14 cellular contexts compared by ENCODE assay signal in the genomic region with DNA sequence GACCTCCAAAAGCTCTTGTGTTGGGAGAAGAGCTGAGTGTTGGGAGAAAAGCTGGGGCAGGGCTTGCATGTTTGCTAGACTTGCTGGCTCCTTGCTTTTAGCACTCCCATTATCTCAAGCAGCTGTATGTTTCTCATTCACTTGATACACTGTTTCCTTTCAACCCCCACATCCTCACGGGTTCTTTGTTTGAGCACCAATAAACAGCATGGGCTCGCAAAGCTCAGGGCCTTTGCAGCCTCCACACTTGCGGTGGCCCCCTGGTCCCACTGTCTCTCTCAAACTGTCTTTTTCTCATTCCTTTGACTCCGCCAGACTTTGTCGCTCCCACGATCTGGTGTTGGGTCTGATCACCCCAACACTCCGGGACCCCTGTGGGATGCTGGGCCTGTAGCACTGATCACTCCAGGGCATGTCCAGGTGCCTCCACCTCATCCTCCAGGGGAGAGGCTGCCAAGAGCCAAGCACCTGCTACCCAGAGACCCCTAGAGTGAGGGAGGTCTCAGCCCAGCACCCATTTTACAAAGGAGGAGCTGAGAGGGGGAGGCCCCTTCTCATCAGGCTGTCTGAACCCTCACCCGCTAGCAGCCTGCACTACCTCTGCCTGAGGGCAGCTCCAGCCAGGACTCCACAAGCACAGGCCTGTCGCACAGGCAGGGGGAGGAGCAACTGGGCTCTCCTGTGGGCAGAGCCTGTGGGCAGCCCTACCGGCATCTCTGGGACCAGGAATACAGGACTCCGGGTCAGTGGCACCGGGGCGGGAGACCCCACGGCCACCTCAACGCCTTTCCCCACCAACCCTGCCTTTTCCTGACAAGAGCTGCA. TPM values are rescaled to one million over a fixed set of nuclear protein-coding genes. Genes with fewer than 3 reads are reported as not detected.
DNase-seq lines count a peak whose midpoint lies in the region; ATAC-seq and TF ChIP-seq lines count a peak whose summit lies in the region.
"Had no signal": no experiment of that assay in that cellular context is flagged by ENCODE, and none has a peak within 500 bp of the region (broad histone marks: within the 10 kb centered on the region; RNA-seq: fewer than 3 reads in every experiment).

No MANE protein-coding gene starts in this region.

- TF ChIP-seq CTCF in neural progenitor cell (IDR thresholded peaks at IDR 0.05) (no peak), GM10248 (IDR thresholded peaks at IDR 0.05; ENCODE audit: control extremely low read depth, extremely low read depth, low read depth, missing control alignments) (no peak), stomach (IDR thresholded peaks at IDR 0.05) (no peak)

- H3F3A ChIP-seq in neural progenitor cell (ENCODE audit: low read depth): no peaks in the 10 kb centered on the region

- H3K4me1 ChIP-seq in HAP-1: peaks cover 11% of the 10 kb centered on the region
- H3K4me1 ChIP-seq in neural progenitor cell: peaks cover 12% of the 10 kb centered on the region
- H3K4me1 ChIP-seq in stomach: no peaks in the 10 kb centered on the region
- H3K4me1 ChIP-seq: gastroesophageal sphincter, pancreas had no signal

- H3K4me2 ChIP-seq in neural progenitor cell: peak overlapping the region; percentile 26

- POLR2A ChIA-PET in GM10248 (lab: Yijun Ruan, JAX): no interaction called here

- H3K36me3 ChIP-seq in HAP-1 (replicated peaks) (no peaks in the 10 kb centered on the region), neural progenitor cell (no peaks in the 10 kb centered on the region), stomach (no peaks in the 10 kb centered on the region)
- H3K36me3 ChIP-seq: gastroesophageal sphincter, pancreas had no signal

- peaks cover 0 to 3% of the 10 kb centered on the region in 2 donors for H3K9me3 Mint-ChIP-seq in activated T-cell treated with anti-CD3 and anti-CD28 coated beads, Interleukin-2, amount 50 U/mL, for 72 hours
- H3K9me3 Mint-ChIP-seq in neural progenitor cell: no peaks in the 10 kb centered on the region

- H3K79me2 ChIP-seq in neural progenitor cell (ENCODE audit: low read depth): no peaks in the 10 kb centered on the region

- H3K27ac Mint-ChIP-seq in activated T-cell treated with anti-CD3 and anti-CD28 coated beads, Interleukin-2, amount 50 U/mL, for 72 hours: no peak overlapping the region
- H3K27ac Mint-ChIP-seq in neural progenitor cell: no peak overlapping the region
- H3K27ac Mint-ChIP-seq: T-cell had no signal

- H2AFZ ChIP-seq in neural progenitor cell (replicated peaks): peak overlapping the region; percentile 73

- H3K4me3 Mint-ChIP-seq in activated T-cell treated with anti-CD3 and anti-CD28 coated beads, Interleukin-2, amount 50 U/mL, for 72 hours: peak overlapping the region; percentile 5 to 27
- H3K4me3 Mint-ChIP-seq in neural progenitor cell: no peak overlapping the region

- peaks cover 24% of the 10 kb centered on the region for H3K4me1 Mint-ChIP-seq in activated T-cell treated with anti-CD3 and anti-CD28 coated beads, Interleukin-2, amount 50 U/mL, for 72 hours (ENCODE audit: low read depth)
- peaks cover 14% of the 10 kb centered on the region for H3K4me1 Mint-ChIP-seq in neural progenitor cell

- peaks cover 0 to 4% of the 10 kb centered on the region in 2 donors for H3K36me3 Mint-ChIP-seq in activated T-cell treated with anti-CD3 and anti-CD28 coated beads, Interleukin-2, amount 50 U/mL, for 72 hours (ENCODE audit: insufficient read depth in 2 of 2)
- no peaks in the 10 kb centered on the region for H3K36me3 Mint-ChIP-seq in neural progenitor cell

- H3K27ac ChIP-seq in neural progenitor cell (no peak overlapping the region), stomach (no peak overlapping the region)
- H3K27ac ChIP-seq: gastroesophageal sphincter, pancreas had no signal

- H4K20me1 ChIP-seq in neural progenitor cell (ENCODE audit: low read depth): no peaks in the 10 kb centered on the region

- H3K27me3 ChIP-seq in HAP-1 (ENCODE audit: low read depth) (no peaks in the 10 kb centered on the region), neural progenitor cell (no peaks in the 10 kb centered on the region), stomach (peaks cover 0 to 4% (median 0%) of the 10 kb centered on the region in 3 donors)
- H3K27me3 ChIP-seq: gastroesophageal sphincter, pancreas had no signal

- peak; percentile 38 for DNase-seq in activated CD4-positive, alpha-beta T cell treated with anti-CD3 and anti-CD28 coated beads for 48 hours
- DNase-seq in activated CD4-positive, alpha-beta T cell treated with anti-CD3 and anti-CD28 coated beads for 4 hours: no peak
- DNase-seq in HAP-1 (ENCODE audit: low spot score in 2 of 2) (peak; percentile 37 to 48), neural progenitor cell (ENCODE audit: low spot score) (peak; percentile 13), GM10248 (ENCODE audit: extremely low spot score) (no peak), stomach (no peak), AG20443 (ENCODE audit: low spot score) (no peak)
- no peak for DNase-seq in activated T-cell treated with anti-CD3 and anti-CD28 coated beads, Interleukin-2, amount 50 U/mL, for 72 hours
- DNase-seq: activated effector memory CD4-positive, alpha-beta T cell treated with Interleukin-2 at 50 U/mL for 16 hours; EL had no signal

- no peak for ATAC-seq in activated T-cell treated with anti-CD3 and anti-CD28 coated beads, Interleukin-2, amount 50 U/mL, for 72 hours (replicated peaks in 1 of 2)
- ATAC-seq: gastroesophageal sphincter, pancreas had no signal

- WGBS in stomach, 5 donors: 79 to 87% (median 82%) methylated on average over 9 to 15 of the region's 15 CpGs

- no peak for TF ChIP-seq EP300 in stomach (IDR thresholded peaks at IDR 0.05)

- in situ Hi-C loops in HAP-1 (cut with MboI; ENCODE audit: low sequenced_read_pairs): no loop called here

- H3K9me3 ChIP-seq in HAP-1 (no peaks in the 10 kb centered on the region), neural progenitor cell (ENCODE audit: low read depth) (no peaks in the 10 kb centered on the region), stomach (no peaks in the 10 kb centered on the region)
- H3K9me3 ChIP-seq: gastroesophageal sphincter, pancreas had no signal

- H3K4me3 ChIP-seq in HAP-1: no peak overlapping the region
- no peak overlapping the region for H3K4me3 ChIP-seq in neural progenitor cell
- no peak overlapping the region for H3K4me3 ChIP-seq in stomach
- H3K4me3 ChIP-seq: gastroesophageal sphincter, pancreas had no signal

- no peaks in the 10 kb centered on the region for H3K27me3 Mint-ChIP-seq in activated T-cell treated with anti-CD3 and anti-CD28 coated beads, Interleukin-2, amount 50 U/mL, for 72 hours (ENCODE audit: low read depth)
- peaks cover 4% of the 10 kb centered on the region for H3K27me3 Mint-ChIP-seq in neural progenitor cell (ENCODE audit: insufficient read depth, low read depth)
- H3K27me3 Mint-ChIP-seq: T-cell had no signal

- intact Hi-C loops in stomach (cut with DNase I; ENCODE audit: low total_unique reads): no loop called here

- H3K9ac ChIP-seq in neural progenitor cell: no peak overlapping the region

- CTCF ChIA-PET in GM10248 (lab: Yijun Ruan, JAX): no interaction called here

- TF ChIP-seq POLR2A in stomach (IDR thresholded peaks at IDR 0.05): no peak

RNA-seq across cellular contexts. Expression of a gene that starts 49.1 kb away (rescaled TPM):
- total RNA-seq in activated T-cell treated with anti-CD3 and anti-CD28 coated beads, Interleukin-2, amount 50 U/mL, for 72 hours: not detected
- not detected in 2 replicates for total RNA-seq in neural progenitor cell (ENCODE audit: low replicate concordance)
- 100 to 1,000 TPM in 1 of 5 donors, 10 to 100 TPM in 1, not detected in 3; 41.6 to 130 TPM for total RNA-seq in stomach
- 10 to 100 TPM in 2 of 3 donors, not detected in 1; 19.0 to 65.5 TPM for polyA plus RNA-seq in stomach
- total RNA-seq: pancreas, T-cell had no signal
- polyA plus RNA-seq: AG04450 had no signal

Comparison
In these comparisons a context has a peak if more than half of its experiments do, and no peak if none do; other contexts are left out.
1. DNase-seq: peak in activated CD4-positive, alpha-beta T cell treated with anti-CD3 and anti-CD28 coated beads for 48 hours (single experiment), HAP-1 (2 of 2) and neural progenitor cell (single experiment); none in activated CD4-positive, alpha-beta T cell treated with anti-CD3 and anti-CD28 coated beads for 4 hours (0 of 2), activated T-cell treated with anti-CD3 and anti-CD28 coated beads, Interleukin-2, amount 50 U/mL, for 72 hours (0 of 2), GM10248 (single experiment), stomach (single experiment) and AG20443 (single experiment).